In genomic region chr3:45777111-45777752, GRCh38 we compare ENCODE assay signal across 21 cellular contexts. TPM values are rescaled to one million over a fixed set of nuclear protein-coding genes. Genes with fewer than 3 reads are reported as not detected.
DNase-seq lines count a peak whose midpoint lies in the region; ATAC-seq, FAIRE-seq and TF ChIP-seq lines count a peak whose summit lies in the region.
"Had no signal": no experiment of that assay in that cellular context is flagged by ENCODE, and none has a peak within 500 bp of the region (broad histone marks: within the 10 kb centered on the region; RNA-seq: fewer than 3 reads in every experiment).

No MANE protein-coding gene starts in this region.

- peaks cover 15% of the 10 kb centered on the region for H3K27me3 Mint-ChIP-seq in endodermal cell (ENCODE audit: insufficient read depth)

- no peaks in the 10 kb centered on the region for H4K20me1 ChIP-seq in HCT116 (ENCODE audit: insufficient read depth)

- H3K9me2 ChIP-seq in HCT116 (ENCODE audit: insufficient read depth): no peaks in the 10 kb centered on the region

- no peak for TF ChIP-seq POLR2A in HCT116 (IDR thresholded peaks at IDR 0.05; ENCODE audit: borderline replicate concordance, extremely low read depth, insufficient read depth, insufficient read length)

- H3K4me1 ChIP-seq in HCT116 (ENCODE audit: control insufficient read depth in 1 of 2, insufficient read depth in 2 of 2, low read length in 2 of 2) (peaks cover 9 to 12% of the 10 kb centered on the region in 2 experiments; a peak in 3 of 4 replicates), endodermal cell (ENCODE audit: control insufficient read depth, insufficient read depth, low read length) (no peaks in the 10 kb centered on the region), small intestine (ENCODE audit: control insufficient read depth in 2 of 2, insufficient read depth in 1 of 2, low read depth in 1 of 2, low read length in 1 of 2) (peaks cover 2 to 21% of the 10 kb centered on the region in 2 donors)
- H3K4me1 ChIP-seq: BE2C had no signal

- in situ Hi-C loops in GM13976 (cut with MboI; ENCODE audit: low sequenced_read_pairs, unreplicated experiment): no loop called here

- peaks cover 21% of the 10 kb centered on the region for H3K4me1 Mint-ChIP-seq in endodermal cell

- H3K4me3 ChIP-seq in HCT116 (replicated peaks in 1 of 2; ENCODE audit: low read depth in 1 of 2, low read length in 2 of 2): no peak overlapping the region
- no peak overlapping the region for H3K4me3 ChIP-seq in endodermal cell (ENCODE audit: low read length)
- H3K4me3 ChIP-seq in small intestine (ENCODE audit: low read depth in 1 of 2, low read length in 2 of 2): no peak overlapping the region

- FAIRE-seq in small intestine (lab: Jason Lieb, UNC): no peak
- FAIRE-seq: A204.1, D721Med, G401.6, GM12891, GM19239, H1 had no signal

- ATAC-seq in HCT116 (peak; percentile 54; the same call in 1 of the 2 replicates), GM18498 (IDR thresholded peaks at IDR 0.05; ENCODE audit: unreplicated experiment) (no peak)

- DNase-seq in D341Med (ENCODE audit: low spot score): peak; percentile 24
- DNase-seq in HCT116 (ENCODE audit: low read depth, low spot score): no peak
- DNase-seq in endodermal cell: peak; percentile 39
- DNase-seq in stimulated activated CD8-positive, alpha-beta memory T cell treated with anti-CD3 and anti-CD28 coated beads, Interleukin-4, amount 100 ng/mL, for 48 hours: peak; percentile 10
- DNase-seq in GM13976 (ENCODE audit: low spot score): no peak
- no peak for DNase-seq in small intestine
- DNase-seq: BE2C; CD4-positive, alpha-beta memory T cell; DMS153; EL; HCEC 1CT had no signal

- H3K27me3 ChIP-seq in HCT116 (ENCODE audit: insufficient read depth, low read length) (no peaks in the 10 kb centered on the region), endodermal cell (ENCODE audit: control insufficient read depth, insufficient read depth, low read length, poor library complexity, severe bottlenecking) (no peaks in the 10 kb centered on the region), small intestine (ENCODE audit: control insufficient read depth in 2 of 2, insufficient read depth in 2 of 2, low read length in 2 of 2) (no peaks in the 10 kb centered on the region)
- H3K27me3 ChIP-seq: BE2C had no signal

- no peak overlapping the region for H3K4me3 Mint-ChIP-seq in endodermal cell
- H3K4me3 Mint-ChIP-seq: CD4-positive, alpha-beta memory T cell had no signal

- intact Hi-C loops in HCT116 (cut with micrococcal nuclease): no loop called here

- no peaks in the 10 kb centered on the region for H3K36me3 Mint-ChIP-seq in endodermal cell (ENCODE audit: low read depth)
- H3K36me3 Mint-ChIP-seq: CD4-positive, alpha-beta memory T cell had no signal

- no peak overlapping the region for H2AFZ ChIP-seq in HCT116 (ENCODE audit: low read depth, low read length, poor library complexity, severe bottlenecking)

- no peaks in the 10 kb centered on the region for H3K9me3 Mint-ChIP-seq in endodermal cell
- H3K9me3 Mint-ChIP-seq: CD4-positive, alpha-beta memory T cell had no signal

- no peak for TF ChIP-seq RAD21 in HCT116 (IDR thresholded peaks at IDR 0.05; ENCODE audit: low read depth)

- CTCF ChIA-PET in HCT116 (lab: Charles Lee): no interaction called here

- TF ChIP-seq CTCF in HCT116 (IDR thresholded peaks at IDR 0.05 in 2 of 3, conservative IDR thresholded peaks at IDR 0.05 in 1 of 3; ENCODE audit: borderline replicate concordance in 1 of 3, insufficient read depth in 1 of 3, low read depth in 2 of 3, low read length in 2 of 3): no peak
- TF ChIP-seq CTCF in endodermal cell (conservative IDR thresholded peaks at IDR 0.05): no peak
- TF ChIP-seq CTCF in GM13976 (IDR thresholded peaks at IDR 0.05; ENCODE audit: borderline replicate concordance, control extremely low read depth, extremely low read depth, insufficient read depth, missing control alignments): no peak

- no peak overlapping the region for H3K4me2 ChIP-seq in HCT116 (ENCODE audit: low read length)

- RAD21 ChIA-PET in HCT116 (lab: Charles Lee; ENCODE audit: low non-redundant PET in 1 of 2, low total read pairs in 2 of 2, uncharacterized antibody in 2 of 2, unreplicated experiment in 2 of 2): interaction anchor here in 1 of 2 experiments (0.9 kb wide), 1 partner anchor 61 kb away, joined by 3 read pairs; no protein-coding TSS in a partner anchor

- BruUV-seq in HCT116 (replicated peaks; lab: Mats Ljungman, UMichigan): no TSS peak

- H3K9ac ChIP-seq in HCT116 (ENCODE audit: low read length) (no peak overlapping the region), endodermal cell (ENCODE audit: extremely low read depth, low read length, poor library complexity, severe bottlenecking) (no peak overlapping the region)

- WGBS in endodermal cell (ENCODE audit: insufficient coverage in 1 of 2, insufficient read length in 1 of 2), 2 experiments: 89 to 92% methylated on average over 6 to 8 of the region's 8 CpGs
- WGBS in small intestine, 3 donors: 81 to 88% (median 85%) methylated on average over 7 to 8 of the region's 8 CpGs

- H3K9me3 ChIP-seq in HCT116 (ENCODE audit: control insufficient read depth in 1 of 2, insufficient read depth in 1 of 2, low read depth in 1 of 2, low read length in 2 of 2) (no peaks in the 10 kb centered on the region), endodermal cell (ENCODE audit: control insufficient read depth, low read length) (no peaks in the 10 kb centered on the region), small intestine (ENCODE audit: control insufficient read depth, low read depth) (no peaks in the 10 kb centered on the region)
- H3K9me3 ChIP-seq: BE2C had no signal

- no peaks in the 10 kb centered on the region for H3K79me2 ChIP-seq in HCT116 (ENCODE audit: insufficient read depth, low read length)

- H3K27ac Mint-ChIP-seq in endodermal cell: no peak overlapping the region
- H3K27ac Mint-ChIP-seq: CD4-positive, alpha-beta memory T cell had no signal

- H3K36me3 ChIP-seq in HCT116 (ENCODE audit: control insufficient read depth in 1 of 2, insufficient read depth in 2 of 2, low read length in 2 of 2) (no peaks in the 10 kb centered on the region), endodermal cell (ENCODE audit: control insufficient read depth, insufficient read depth, low read length) (no peaks in the 10 kb centered on the region), small intestine (ENCODE audit: control insufficient read depth in 2 of 2, insufficient read depth in 2 of 2, low read length in 2 of 2) (peaks cover 0 to 4% of the 10 kb centered on the region in 2 donors)
- H3K36me3 ChIP-seq: BE2C had no signal

- H3K27ac ChIP-seq in HCT116 (ENCODE audit: low read depth, low read length) (no peak overlapping the region), endodermal cell (ENCODE audit: low read depth, low read length) (no peak overlapping the region), small intestine (ENCODE audit: low read depth in 1 of 2, low read length in 1 of 2) (peak overlapping the region in 1 of 2 donors; percentile 46)
- H3K27ac ChIP-seq: C4-2B, HL-60 had no signal

- POLR2A ChIA-PET in HCT116 (lab: Charles Lee): no interaction called here

TF ChIP-seq in HCT116, 20 proteins besides CTCF, POLR2A, EP300 and RAD21:
- no peak for TF ChIP-seq JUND (IDR thresholded peaks at IDR 0.05)
- TF ChIP-seq EGR1 (IDR thresholded peaks at IDR 0.05; ENCODE audit: low read depth): no peak
- no peak for TF ChIP-seq EZH2 (IDR thresholded peaks at IDR 0.05)
- no peak for TF ChIP-seq SRF (IDR thresholded peaks at IDR 0.05; ENCODE audit: low read depth)
- TF ChIP-seq CBX3 (IDR thresholded peaks at IDR 0.05; ENCODE audit: low read depth): no peak
- no peak for TF ChIP-seq YY1 (IDR thresholded peaks at IDR 0.05; ENCODE audit: extremely low read depth, insufficient replicate concordance, low read depth, low read length)
- no peak for TF ChIP-seq FOSL1 (IDR thresholded peaks at IDR 0.05; ENCODE audit: low read depth)
- no peak for TF ChIP-seq CEBPB (IDR thresholded peaks at IDR 0.05; ENCODE audit: low read depth)
- no peak for TF ChIP-seq ATF3 (IDR thresholded peaks at IDR 0.05)
- no peak for TF ChIP-seq TCF7L2 (IDR thresholded peaks at IDR 0.05; ENCODE audit: borderline replicate concordance, extremely low read depth, insufficient read depth, insufficient read length)
- TF ChIP-seq EZH2phosphoT487 (IDR thresholded peaks at IDR 0.05; ENCODE audit: borderline replicate concordance): no peak

RNA-seq across cellular contexts. Expression of gene SLC6A20, which starts 19.1 kb away (rescaled TPM):
- 0.89 TPM for total RNA-seq in HCT116 (2021; ENCODE audit: unreplicated experiment)
- 0.78 and 1.8 TPM in 2 replicates for polyA plus RNA-seq in HCT116 (2012)
- total RNA-seq in endodermal cell: 1 to 10 TPM in 1 of 2 donors, under 1 TPM in 1; 0.29 to 1.5 TPM
- 0.18 TPM for polyA plus RNA-seq in endodermal cell (2013, experiment 1 of 2)
- polyA plus RNA-seq in endodermal cell (2013, experiment 2 of 2): 0.46 TPM
- polyA plus RNA-seq in small intestine: 10 to 100 TPM; 10.9 to 38.4 (median 27.1) TPM
- total RNA-seq: CD4-positive, alpha-beta memory T cell; H1 had no signal
- polyA plus RNA-seq: AG04450 had no signal

Comparison
In these comparisons a context has a peak if more than half of its experiments do, and no peak if none do; other contexts are left out.
1. DNase-seq: peak in D341Med (single experiment), endodermal cell (single experiment) and stimulated activated CD8-positive, alpha-beta memory T cell treated with anti-CD3 and anti-CD28 coated beads, Interleukin-4, amount 100 ng/mL, for 48 hours (single experiment); none in HCT116 (single experiment), GM13976 (single experiment) and small intestine (single experiment).